ENCODE assay signal across 1 cellular context in genomic region chr7:72879737-72880215, GRCh38.
A peak's percentile ranks its signal among the peaks of the same experiment; 100 is the strongest.
TF ChIP-seq lines count a peak whose summit lies in the region.
"Not testable (repeated sequence)": the region's sequence is repeated elsewhere in the genome, so short reads cannot be mapped to it uniquely, and the experiment has no call there.

No MANE protein-coding gene starts in this region.

TF ChIP-seq in K562, 482 proteins besides CTCF, POLR2A, EP300 and RAD21 (continues in another document):
- TF ChIP-seq ZFX (CRISPR knock-in tag; IDR thresholded peaks at IDR 0.05) (peak; percentile 80), NONO (IDR thresholded peaks at IDR 0.05; ENCODE audit: low read depth in 2 of 2, low read length in 1 of 2) (0 out of 4 replicates have a peak, but pooled peaks of 1 of the 2 experiments have one; percentile 35), MNT (conservative IDR thresholded peaks at IDR 0.05) (peak; percentile 11 to 31; a peak in 3 of 4 replicates), PHF8 (IDR thresholded peaks at IDR 0.05; ENCODE audit: borderline replicate concordance, low read length) (peak; percentile 28; the same call in 1 of the 2 replicates), CREB1 (IDR thresholded peaks at IDR 0.05) (peak; percentile 47; the same call in 1 of the 2 replicates), UBTF (IDR thresholded peaks at IDR 0.05; ENCODE audit: borderline replicate concordance in 1 of 2, low read depth in 2 of 2, low read length in 2 of 2) (peak in 1 of 2 experiments; percentile 16; a peak in 1 of 4 replicates), PCBP1 (IDR thresholded peaks at IDR 0.05; ENCODE audit: low read depth, low read length, poor library complexity, severe bottlenecking) (peak; percentile 9), POLR2G (IDR thresholded peaks at IDR 0.05; ENCODE audit: low read depth, low read length) (peak; percentile 76; the same call in 1 of the 2 replicates), ATF1 (tag; IDR thresholded peaks at IDR 0.05) (peak; percentile 74), PHF21A (IDR thresholded peaks at IDR 0.05; ENCODE audit: borderline replicate concordance, low read depth) (peak; percentile 92), NKRF (IDR thresholded peaks at IDR 0.05; ENCODE audit: borderline replicate concordance) (peak; percentile 81), VEZF1 (CRISPR knock-in tag; IDR thresholded peaks at IDR 0.05) (peak; percentile 15; the same call in 1 of the 2 replicates), ZBTB40 (IDR thresholded peaks at IDR 0.05) (peak; percentile 20; the same call in 1 of the 2 replicates), CREM (IDR thresholded peaks at IDR 0.05; ENCODE audit: low read depth) (peak; percentile 86), TAF7 (tag; IDR thresholded peaks at IDR 0.05) (0 out of 2 replicates have a peak, but pooled peaks have one; percentile 22), TAF1 (IDR thresholded peaks at IDR 0.05; ENCODE audit: control insufficient read depth, extremely low read depth, insufficient read depth, low read length, severe bottlenecking) (peak; percentile 31), ATF7 (IDR thresholded peaks at IDR 0.05) (0 out of 2 replicates have a peak, but pooled peaks have one; percentile 10), RBFOX2 (IDR thresholded peaks at IDR 0.05; ENCODE audit: low read depth, low read length) (peak; percentile 84), JUND (IDR thresholded peaks at IDR 0.05; ENCODE audit: borderline replicate concordance, low read depth, low read length) (peak; percentile 52), HDAC1 (IDR thresholded peaks at IDR 0.05) (peak in 1 of 2 experiments; percentile 76; a peak in 2 of 4 replicates), SIN3B (IDR thresholded peaks at IDR 0.05; ENCODE audit: low read depth) (peak; percentile 18; the same call in 1 of the 2 replicates), ZNF263 (CRISPR knock-in tag; IDR thresholded peaks at IDR 0.05; ENCODE audit: borderline replicate concordance) (peak; percentile 85), ARID4B (CRISPR knock-in tag; IDR thresholded peaks at IDR 0.05) (0 out of 2 replicates have a peak, but pooled peaks have one; percentile 8), MXI1 (IDR thresholded peaks at IDR 0.05; ENCODE audit: low read depth, low read length) (0 out of 2 replicates have a peak, but pooled peaks have one; percentile 25), E2F6 (IDR thresholded peaks at IDR 0.05; ENCODE audit: borderline replicate concordance in 1 of 2, extremely low read depth in 1 of 2, insufficient read depth in 1 of 2, insufficient read length in 1 of 2, low read depth in 1 of 2, low read length in 1 of 2, poor library complexity in 1 of 2, severe bottlenecking in 1 of 2) (peak in 1 of 2 experiments; percentile 4), ZBTB1 (CRISPR knock-in tag; IDR thresholded peaks at IDR 0.05; ENCODE audit: borderline replicate concordance, low read depth) (0 out of 2 replicates have a peak, but pooled peaks have one; percentile 10), SIN3A (IDR thresholded peaks at IDR 0.05; ENCODE audit: borderline replicate concordance in 2 of 2, control insufficient read depth in 1 of 2, low read depth in 2 of 2, low read length in 2 of 2) (peak; percentile 27 to 82; a peak in 2 of 4 replicates)
- TF ChIP-seq CREB1 (CRISPR knock-in tag; IDR thresholded peaks at IDR 0.05); ATF1 (CRISPR knock-in tag; IDR thresholded peaks at IDR 0.05); ZBTB40 (CRISPR knock-in tag; IDR thresholded peaks at IDR 0.05); JUND (tag; IDR thresholded peaks at IDR 0.05; ENCODE audit: borderline replicate concordance, low read depth, low read length): not testable (repeated sequence)
